1 cellular context compared by ENCODE assay signal in the genomic region with DNA sequence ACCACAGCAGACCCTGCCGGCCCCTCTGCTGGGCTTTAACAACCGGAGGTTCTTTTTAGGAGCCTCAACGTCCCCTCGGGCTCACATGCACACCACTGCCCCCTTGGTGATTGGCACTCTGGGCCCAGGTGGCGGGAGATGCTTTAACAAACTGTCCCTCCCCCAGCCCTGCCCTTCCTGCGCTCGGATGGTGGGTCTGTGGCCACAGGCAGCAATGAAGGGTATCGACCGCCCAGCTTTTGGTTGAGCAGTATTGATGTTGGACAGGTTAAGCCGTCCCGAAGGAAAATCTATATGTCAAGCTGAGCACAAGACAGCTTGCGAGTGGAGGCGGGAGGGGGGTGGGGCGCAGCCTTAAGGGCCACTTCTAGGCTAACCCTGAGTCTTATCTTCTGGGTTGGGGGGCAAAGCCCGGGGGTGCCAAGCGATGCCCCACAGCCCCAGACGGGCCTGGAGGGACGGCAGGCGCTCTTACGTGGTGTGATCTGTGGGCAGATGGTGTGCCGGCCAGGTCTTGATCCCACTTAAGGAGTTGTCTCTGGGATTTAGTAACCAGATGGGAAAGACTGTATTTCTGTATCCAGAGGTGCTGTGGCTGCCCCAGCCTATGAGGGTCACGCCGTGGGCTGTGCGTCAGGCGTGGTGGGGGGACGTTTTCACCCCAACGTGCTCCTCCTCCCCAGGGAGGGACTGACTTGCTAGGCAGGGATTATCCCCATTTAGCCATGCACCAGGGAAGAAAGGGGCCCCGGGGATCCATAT.
TF ChIP-seq lines count a peak whose summit lies in the region.

No MANE protein-coding gene starts in this region.

TF ChIP-seq in HepG2, 621 proteins besides CTCF, POLR2A, EP300 and RAD21 (continued from another document):
- TF ChIP-seq, protein P1, sequence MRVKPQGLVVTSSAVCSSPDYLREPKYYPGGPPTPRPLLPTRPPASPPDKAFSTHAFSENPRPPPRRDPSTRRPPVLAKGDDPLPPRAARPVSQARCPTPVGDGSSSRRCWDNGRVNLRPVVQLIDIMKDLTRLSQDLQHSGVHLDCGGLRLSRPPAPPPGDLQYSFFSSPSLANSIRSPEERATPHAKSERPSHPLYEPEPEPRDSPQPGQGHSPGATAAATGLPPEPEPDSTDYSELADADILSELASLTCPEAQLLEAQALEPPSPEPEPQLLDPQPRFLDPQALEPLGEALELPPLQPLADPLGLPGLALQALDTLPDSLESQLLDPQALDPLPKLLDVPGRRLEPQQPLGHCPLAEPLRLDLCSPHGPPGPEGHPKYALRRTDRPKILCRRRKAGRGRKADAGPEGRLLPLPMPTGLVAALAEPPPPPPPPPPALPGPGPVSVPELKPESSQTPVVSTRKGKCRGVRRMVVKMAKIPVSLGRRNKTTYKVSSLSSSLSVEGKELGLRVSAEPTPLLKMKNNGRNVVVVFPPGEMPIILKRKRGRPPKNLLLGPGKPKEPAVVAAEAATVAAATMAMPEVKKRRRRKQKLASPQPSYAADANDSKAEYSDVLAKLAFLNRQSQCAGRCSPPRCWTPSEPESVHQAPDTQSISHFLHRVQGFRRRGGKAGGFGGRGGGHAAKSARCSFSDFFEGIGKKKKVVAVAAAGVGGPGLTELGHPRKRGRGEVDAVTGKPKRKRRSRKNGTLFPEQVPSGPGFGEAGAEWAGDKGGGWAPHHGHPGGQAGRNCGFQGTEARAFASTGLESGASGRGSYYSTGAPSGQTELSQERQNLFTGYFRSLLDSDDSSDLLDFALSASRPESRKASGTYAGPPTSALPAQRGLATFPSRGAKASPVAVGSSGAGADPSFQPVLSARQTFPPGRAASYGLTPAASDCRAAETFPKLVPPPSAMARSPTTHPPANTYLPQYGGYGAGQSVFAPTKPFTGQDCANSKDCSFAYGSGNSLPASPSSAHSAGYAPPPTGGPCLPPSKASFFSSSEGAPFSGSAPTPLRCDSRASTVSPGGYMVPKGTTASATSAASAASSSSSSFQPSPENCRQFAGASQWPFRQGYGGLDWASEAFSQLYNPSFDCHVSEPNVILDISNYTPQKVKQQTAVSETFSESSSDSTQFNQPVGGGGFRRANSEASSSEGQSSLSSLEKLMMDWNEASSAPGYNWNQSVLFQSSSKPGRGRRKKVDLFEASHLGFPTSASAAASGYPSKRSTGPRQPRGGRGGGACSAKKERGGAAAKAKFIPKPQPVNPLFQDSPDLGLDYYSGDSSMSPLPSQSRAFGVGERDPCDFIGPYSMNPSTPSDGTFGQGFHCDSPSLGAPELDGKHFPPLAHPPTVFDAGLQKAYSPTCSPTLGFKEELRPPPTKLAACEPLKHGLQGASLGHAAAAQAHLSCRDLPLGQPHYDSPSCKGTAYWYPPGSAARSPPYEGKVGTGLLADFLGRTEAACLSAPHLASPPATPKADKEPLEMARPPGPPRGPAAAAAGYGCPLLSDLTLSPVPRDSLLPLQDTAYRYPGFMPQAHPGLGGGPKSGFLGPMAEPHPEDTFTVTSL (CRISPR knock-in tag; IDR thresholded peaks at IDR 0.05; ENCODE audit: borderline replicate concordance) = no peak
- no peak for TF ChIP-seq ZBTB42 (CRISPR knock-in tag; IDR thresholded peaks at IDR 0.05)
- TF ChIP-seq, protein P2, sequence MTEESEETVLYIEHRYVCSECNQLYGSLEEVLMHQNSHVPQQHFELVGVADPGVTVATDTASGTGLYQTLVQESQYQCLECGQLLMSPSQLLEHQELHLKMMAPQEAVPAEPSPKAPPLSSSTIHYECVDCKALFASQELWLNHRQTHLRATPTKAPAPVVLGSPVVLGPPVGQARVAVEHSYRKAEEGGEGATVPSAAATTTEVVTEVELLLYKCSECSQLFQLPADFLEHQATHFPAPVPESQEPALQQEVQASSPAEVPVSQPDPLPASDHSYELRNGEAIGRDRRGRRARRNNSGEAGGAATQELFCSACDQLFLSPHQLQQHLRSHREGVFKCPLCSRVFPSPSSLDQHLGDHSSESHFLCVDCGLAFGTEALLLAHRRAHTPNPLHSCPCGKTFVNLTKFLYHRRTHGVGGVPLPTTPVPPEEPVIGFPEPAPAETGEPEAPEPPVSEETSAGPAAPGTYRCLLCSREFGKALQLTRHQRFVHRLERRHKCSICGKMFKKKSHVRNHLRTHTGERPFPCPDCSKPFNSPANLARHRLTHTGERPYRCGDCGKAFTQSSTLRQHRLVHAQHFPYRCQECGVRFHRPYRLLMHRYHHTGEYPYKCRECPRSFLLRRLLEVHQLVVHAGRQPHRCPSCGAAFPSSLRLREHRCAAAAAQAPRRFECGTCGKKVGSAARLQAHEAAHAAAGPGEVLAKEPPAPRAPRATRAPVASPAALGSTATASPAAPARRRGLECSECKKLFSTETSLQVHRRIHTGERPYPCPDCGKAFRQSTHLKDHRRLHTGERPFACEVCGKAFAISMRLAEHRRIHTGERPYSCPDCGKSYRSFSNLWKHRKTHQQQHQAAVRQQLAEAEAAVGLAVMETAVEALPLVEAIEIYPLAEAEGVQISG (CRISPR knock-in tag; IDR thresholded peaks at IDR 0.05) = 0 out of 2 replicates have a peak, but pooled peaks have one; percentile 8
- no peak for TF ChIP-seq SRSF9 (IDR thresholded peaks at IDR 0.05; ENCODE audit: borderline replicate concordance, insufficient read depth, low read depth, low read length, poor library complexity, severe bottlenecking)
- TF ChIP-seq AGO2 (optimal IDR thresholded peaks at IDR 0.05; ENCODE audit: low read depth, low read length) = peak; percentile 55
- 0 out of 2 replicates have a peak, but pooled peaks have one; percentile 17 for TF ChIP-seq AKAP8 (CRISPR knock-in tag; IDR thresholded peaks at IDR 0.05)
- TF ChIP-seq SMC3 (IDR thresholded peaks at IDR 0.05; ENCODE audit: low read length) = no peak
- TF ChIP-seq NCOR1 (IDR thresholded peaks at IDR 0.05; ENCODE audit: borderline replicate concordance, low read length) = no peak
- TF ChIP-seq HBP1 (CRISPR knock-in tag; IDR thresholded peaks at IDR 0.05; ENCODE audit: low read depth) = no peak
- no peak for TF ChIP-seq ZNF281 (CRISPR knock-in tag; IDR thresholded peaks at IDR 0.05; ENCODE audit: borderline replicate concordance)
- TF ChIP-seq SNAI1 (CRISPR knock-in tag; IDR thresholded peaks at IDR 0.05; ENCODE audit: borderline replicate concordance) = 0 out of 2 replicates have a peak, but pooled peaks have one; percentile 39
- no peak for TF ChIP-seq HOXD1 (CRISPR knock-in tag; IDR thresholded peaks at IDR 0.05)
- no peak for TF ChIP-seq ZNF276 (CRISPR knock-in tag; IDR thresholded peaks at IDR 0.05; ENCODE audit: low read depth)
